ENCODE assay signal across 1 cellular context in the genomic region with DNA sequence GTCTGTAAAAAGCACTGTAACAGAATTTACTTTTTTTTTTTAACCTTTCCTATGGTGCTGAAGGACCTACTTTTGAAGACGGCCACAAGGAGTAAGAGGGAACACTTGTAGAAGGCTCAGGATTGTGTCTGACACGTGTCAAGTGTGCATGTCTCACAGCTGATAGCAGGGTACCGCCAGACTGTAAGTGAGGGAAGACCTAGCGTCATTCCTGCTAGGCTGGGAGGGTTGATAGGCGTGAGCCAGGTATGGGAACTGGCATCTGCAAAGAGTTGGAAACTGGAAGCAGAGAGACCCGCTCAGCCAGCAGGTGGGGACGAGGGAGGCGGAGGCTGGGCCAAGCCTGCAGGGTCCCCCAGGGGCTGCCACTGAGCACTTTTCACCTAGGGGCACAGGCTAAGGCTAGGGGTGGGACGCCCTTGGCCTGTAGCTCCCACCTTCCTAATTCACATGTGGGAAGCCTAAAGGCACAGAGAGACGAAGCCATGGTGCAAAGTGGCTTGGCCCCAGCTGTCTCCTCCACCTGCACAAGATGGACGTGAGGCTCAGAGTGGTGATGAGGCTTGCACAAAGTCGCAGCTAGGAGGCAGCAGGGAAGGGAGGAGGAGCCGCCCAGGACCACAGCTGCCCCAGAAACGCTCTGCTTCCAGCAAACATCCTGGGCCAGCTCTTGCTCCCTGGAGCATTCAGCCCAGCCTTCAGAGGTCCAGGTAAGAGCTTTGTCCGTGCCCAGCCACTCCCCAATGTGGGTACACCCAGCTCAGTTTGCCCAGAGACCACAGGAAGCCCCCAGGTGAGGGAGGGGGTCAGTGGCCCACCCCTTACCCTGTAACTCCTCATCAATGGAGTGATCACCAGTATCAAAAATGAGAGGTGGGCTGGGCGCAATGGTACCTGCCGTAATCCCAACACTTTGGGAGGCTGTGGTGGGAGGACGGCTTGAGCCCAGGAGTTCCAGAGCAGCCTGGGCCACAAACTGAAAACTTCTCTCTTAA.
A peak's percentile ranks its signal among the peaks of the same experiment; 100 is the strongest.
TF ChIP-seq lines count a peak whose summit lies in the region.

No MANE protein-coding gene starts in this region.

TF ChIP-seq in H1, 55 proteins besides CTCF, POLR2A, EP300 and RAD21:
- TF ChIP-seq YY1 (IDR thresholded peaks at IDR 0.05; ENCODE audit: low read depth, low read length): peak; percentile 58; the same call in 1 of the 2 replicates
- TF ChIP-seq CREB1 (IDR thresholded peaks at IDR 0.05): 0 out of 2 replicates have a peak, but pooled peaks have one; percentile 8
- TF ChIP-seq BACH1 (IDR thresholded peaks at IDR 0.05; ENCODE audit: low read length): no peak
